13 cellular contexts compared by ENCODE assay signal in the genomic region with DNA sequence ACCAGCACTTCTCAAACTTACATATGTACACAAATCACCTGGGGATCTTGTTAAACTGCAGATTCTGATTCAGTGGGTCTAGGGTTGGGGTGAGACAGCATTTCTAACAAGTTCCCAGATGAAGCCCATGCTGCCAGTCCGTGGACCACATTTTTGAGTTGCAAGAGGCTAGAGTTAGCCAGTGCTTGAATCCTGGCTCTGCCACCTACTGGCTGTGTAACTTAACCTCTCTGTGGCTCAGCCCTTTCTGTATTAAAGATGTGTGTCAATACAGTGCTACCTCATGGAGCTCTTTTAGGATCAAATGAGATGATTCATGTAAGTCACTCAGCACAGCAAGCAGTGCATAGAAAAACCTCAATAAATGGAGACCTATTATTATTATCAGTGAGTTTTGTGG.
DNase-seq lines count a peak whose midpoint lies in the region; ATAC-seq, FAIRE-seq and TF ChIP-seq lines count a peak whose summit lies in the region.
"Had no signal": no experiment of that assay in that cellular context is flagged by ENCODE, and none has a peak within 500 bp of the region (broad histone marks: within the 10 kb centered on the region; RNA-seq: fewer than 3 reads in every experiment).

No MANE protein-coding gene starts in this region.

- no peaks in the 10 kb centered on the region for H3K9me1 ChIP-seq in K562 (ENCODE audit: control insufficient read depth, insufficient read depth, low read length)

- no peak overlapping the region for H2AFZ ChIP-seq in K562 (ENCODE audit: low read depth, low read length)
- no peak overlapping the region for H2AFZ ChIP-seq in osteoblast (ENCODE audit: low read length)

- H3K4me3 ChIP-seq in GM06990 (replicated peaks; ENCODE audit: low read depth, low read length) (no peak overlapping the region), K562 (no peak overlapping the region), osteoblast (ENCODE audit: insufficient read depth, low read length) (no peak overlapping the region), A673 (ENCODE audit: low read depth, low read length, poor library complexity, severe bottlenecking) (no peak overlapping the region)
- H3K4me3 ChIP-seq: esophagus squamous epithelium, stomach had no signal

- H3K79me2 ChIP-seq in K562 (ENCODE audit: control insufficient read depth, insufficient read depth, low read length): no peaks in the 10 kb centered on the region
- no peaks in the 10 kb centered on the region for H3K79me2 ChIP-seq in osteoblast (ENCODE audit: insufficient read depth, low read length)

- ATAC-seq in K562 (peak; percentile 76), HG02852 (IDR thresholded peaks at IDR 0.05; ENCODE audit: unreplicated experiment) (no peak)
- ATAC-seq: left lobe of liver had no signal

- peak in 1 of 2 experiments; percentile 31; a peak in 2 of 4 replicates for TF ChIP-seq RAD21 in K562 (CRISPR knock-in tag; conservative IDR thresholded peaks at IDR 0.05 in 1 of 2, IDR thresholded peaks at IDR 0.05 in 1 of 2)

- CTCF ChIA-PET in K562 (lab: Yijun Ruan, JAX; ENCODE audit: low intra/inter-chr PET ratio): no interaction called here
- CTCF ChIA-PET in A673 (lab: Charles Lee): no interaction called here

- H3K27ac ChIP-seq in K562 (ENCODE audit: extremely low read depth, low read depth, low read length) (no peak overlapping the region), osteoblast (ENCODE audit: low read depth, low read length) (no peak overlapping the region), A673 (ENCODE audit: low read depth, low read length, poor library complexity, severe bottlenecking) (no peak overlapping the region)
- H3K27ac ChIP-seq: esophagus squamous epithelium, stomach had no signal

- BruUV-seq in K562 (replicated peaks; lab: Mats Ljungman, UMichigan) (no TSS peak), A673 (replicated peaks; lab: Mats Ljungman, UMichigan) (no TSS peak)

- in situ Hi-C loops in K562 (cut with MboI): no loop called here

- no peak for FAIRE-seq in K562 (lab: Jason Lieb, UNC)

- intact Hi-C loops in K562 (cut with micrococcal nuclease): no loop called here
- intact Hi-C loops in A673 (cut with micrococcal nuclease; ENCODE audit: unreplicated experiment): no loop called here

- H3K4me1 ChIP-seq in K562 (replicated peaks in 1 of 2; ENCODE audit: control insufficient read depth in 2 of 2, insufficient read depth in 2 of 2, low read length in 2 of 2): no peaks in the 10 kb centered on the region
- H3K4me1 ChIP-seq in osteoblast (ENCODE audit: insufficient read depth, low read length): no peaks in the 10 kb centered on the region
- no peaks in the 10 kb centered on the region for H3K4me1 ChIP-seq in A673 (ENCODE audit: insufficient read depth, low read length, poor library complexity, severe bottlenecking)
- H3K4me1 ChIP-seq: esophagus squamous epithelium, stomach had no signal

- H3K27me3 ChIP-seq in GM06990 (replicated peaks; ENCODE audit: control insufficient read depth, insufficient read depth, low read length) (no peaks in the 10 kb centered on the region), K562 (ENCODE audit: control insufficient read depth in 2 of 2, insufficient read depth in 2 of 2, low read length in 2 of 2) (no peaks in the 10 kb centered on the region; a peak in 1 of 5 replicates), osteoblast (ENCODE audit: insufficient read depth, low read length) (no peaks in the 10 kb centered on the region), A673 (replicated peaks; ENCODE audit: insufficient read depth, low read depth, low read length, poor library complexity) (no peaks in the 10 kb centered on the region)
- H3K27me3 ChIP-seq: esophagus squamous epithelium had no signal

- H4K20me1 ChIP-seq in K562 (replicated peaks; ENCODE audit: control insufficient read depth, insufficient read depth, low read length): no peaks in the 10 kb centered on the region
- H4K20me1 ChIP-seq in osteoblast (ENCODE audit: insufficient read depth, low read length): no peaks in the 10 kb centered on the region

- H3K36me3 ChIP-seq in GM06990 (ENCODE audit: control insufficient read depth, insufficient read depth, low read length): no peaks in the 10 kb centered on the region
- no peaks in the 10 kb centered on the region for H3K36me3 ChIP-seq in K562 (ENCODE audit: control insufficient read depth, insufficient read depth, low read length)
- H3K36me3 ChIP-seq in osteoblast (ENCODE audit: insufficient read depth, low read length): no peaks in the 10 kb centered on the region
- H3K36me3 ChIP-seq in A673 (ENCODE audit: insufficient read depth, low read length, poor library complexity, severe bottlenecking): no peaks in the 10 kb centered on the region
- H3K36me3 ChIP-seq: esophagus squamous epithelium, stomach had no signal

- no peaks in the 10 kb centered on the region for H3K9me3 ChIP-seq in K562 (replicated peaks; ENCODE audit: control insufficient read depth, insufficient read depth, low read depth, low read length)
- H3K9me3 ChIP-seq in osteoblast (ENCODE audit: low read depth, low read length): no peaks in the 10 kb centered on the region
- H3K9me3 ChIP-seq in A673 (ENCODE audit: low read depth, low read length, poor library complexity, severe bottlenecking): no peaks in the 10 kb centered on the region
- H3K9me3 ChIP-seq: esophagus squamous epithelium had no signal

- TF ChIP-seq POLR2A in K562 (conservative IDR thresholded peaks at IDR 0.05): no peak

- H3K9ac ChIP-seq in K562 (ENCODE audit: insufficient read depth in 1 of 2, low read depth in 2 of 2, low read length in 2 of 2): no peak overlapping the region

- 0% methylated on average over 1 of the region's 1 CpG for WGBS in K562 (ENCODE audit: insufficient coverage, low coverage, missing lambda C conversion rate)

- POLR2A ChIA-PET in K562 (lab: Yijun Ruan, JAX) (no interaction called here), A673 (lab: Charles Lee; ENCODE audit: low non-redundant PET) (no interaction called here)

- DNase-seq in GM06990 (ENCODE audit: extremely low read depth, insufficient read length): no peak
- peak; percentile 13 for DNase-seq in NAMALWA (ENCODE audit: low spot score)
- DNase-seq in K562 (ENCODE audit: extremely low read depth in 1 of 4, low spot score in 3 of 4): peak in 1 of 4 experiments; percentile 3
- DNase-seq in osteoblast (ENCODE audit: insufficient read length, low spot score, missing footprints): no peak
- no peak for DNase-seq in activated CD4-positive, alpha-beta T cell treated with anti-CD3 and anti-CD28 coated beads, Interleukin-2, amount 50 U/mL, for 1 hour
- no peak for DNase-seq in A673 (ENCODE audit: low spot score)
- DNase-seq: activated naive CD4-positive, alpha-beta T cell treated with Interleukin-2 at 50 U/mL for 16 hours; cortex of kidney; esophagus squamous epithelium; NCI-H1092; stomach had no signal

- H3K4me2 ChIP-seq in K562 (ENCODE audit: insufficient read depth, low read length) (no peak overlapping the region), osteoblast (ENCODE audit: insufficient read depth, low read length) (no peak overlapping the region)

- TF ChIP-seq CTCF in GM06990 (IDR thresholded peaks at IDR 0.05; ENCODE audit: insufficient read depth, low read length, poor library complexity, severe bottlenecking) (peak; percentile 16), K562 (IDR thresholded peaks at IDR 0.05 in 2 of 3, conservative IDR thresholded peaks at IDR 0.05 in 1 of 3; ENCODE audit: insufficient read depth in 2 of 3, low read depth in 1 of 3, low read length in 3 of 3) (0 out of 6 replicates have a peak, but pooled peaks of 1 of the 3 experiments have one; percentile 7), osteoblast (IDR thresholded peaks at IDR 0.05; ENCODE audit: extremely low read depth, low read depth, low read length) (peak; percentile 12), A673 (conservative IDR thresholded peaks at IDR 0.05; ENCODE audit: low read depth, low read length) (no peak)

- no peak for TF ChIP-seq EP300 in K562 (IDR thresholded peaks at IDR 0.05; ENCODE audit: low read length)

TF ChIP-seq in K562, 482 proteins besides CTCF, POLR2A, EP300 and RAD21 (continues in another document):
- TF ChIP-seq HSF4 (CRISPR knock-in tag; IDR thresholded peaks at IDR 0.05; ENCODE audit: borderline replicate concordance): no peak
- no peak for TF ChIP-seq RFX7 (CRISPR knock-in tag; IDR thresholded peaks at IDR 0.05)
- TF ChIP-seq POLR2AphosphoS5 (IDR thresholded peaks at IDR 0.05; ENCODE audit: control insufficient read depth, insufficient read depth, low read depth, low read length): no peak
